ENCODE assay signal across 8 cellular contexts in genomic region chr6:113909224-113909856, GRCh38. TPM values are rescaled to one million over a fixed set of nuclear protein-coding genes. Genes with fewer than 3 reads are reported as not detected.
DNase-seq lines count a peak whose midpoint lies in the region; ATAC-seq, FAIRE-seq and TF ChIP-seq lines count a peak whose summit lies in the region.

No MANE protein-coding gene starts in this region.

- TF ChIP-seq POLR2A in endothelial cell of umbilical vein (IDR thresholded peaks at IDR 0.05; ENCODE audit: low read depth, low read length), result no peak

- no TSS peak for BruUV-seq in endothelial cell of umbilical vein (replicated peaks; lab: Mats Ljungman, UMichigan)

- no peak for ATAC-seq in esophagus mucosa

- dilution Hi-C loops in endothelial cell of umbilical vein (cut with MboI; ENCODE audit: extremely low pct_ligation_motif_present, low sequenced_read_pairs), result loop anchor here (25.0 kb wide), 1 partner anchor 897 kb away; no protein-coding TSS in a partner anchor

- DNase-seq in D341Med (ENCODE audit: low spot score) (peak; percentile 60), GM20000 (ENCODE audit: low spot score) (peak; percentile 50), MV-4-11 (lab: John Stamatoyannopoulos, UW) (peak; percentile 38), RPMI8226 (peak; percentile 48), endothelial cell of umbilical vein (ENCODE audit: low read depth, low spot score) (peak; percentile 81), neural progenitor cell (ENCODE audit: low spot score) (peak; percentile 80)
- DNase-seq in activated effector memory CD4-positive, alpha-beta T cell treated with anti-CD3 and anti-CD28 coated beads, Interleukin-2, amount 50 U/mL, for 16 hours, result no peak

- H3K4me2 ChIP-seq in endothelial cell of umbilical vein (ENCODE audit: insufficient read depth, low read length) (peak overlapping the region; percentile 3), neural progenitor cell (no peak overlapping the region)

- H3K79me2 ChIP-seq in endothelial cell of umbilical vein (ENCODE audit: control insufficient read depth, insufficient read depth, low read length) (no peaks in the 10 kb centered on the region), neural progenitor cell (ENCODE audit: low read depth) (no peaks in the 10 kb centered on the region)

- intact Hi-C loops in endothelial cell of umbilical vein (cut with micrococcal nuclease), result loop anchor here (1.0 to 10.0 kb wide), 7 partner anchors 50 to 1572 kb away; no protein-coding TSS in a partner anchor

- peaks cover 9% of the 10 kb centered on the region for H3K9me3 Mint-ChIP-seq in neural progenitor cell

- H3K36me3 ChIP-seq in endothelial cell of umbilical vein (ENCODE audit: control insufficient read depth in 2 of 2, extremely low read depth in 1 of 2, insufficient read depth in 2 of 2, low read length in 2 of 2), result no peaks in the 10 kb centered on the region
- H3K36me3 ChIP-seq in neural progenitor cell, result no peaks in the 10 kb centered on the region

- H3K27me3 ChIP-seq in endothelial cell of umbilical vein (ENCODE audit: control insufficient read depth in 2 of 2, insufficient read depth in 2 of 2, low read length in 2 of 2), result no peaks in the 10 kb centered on the region
- H3K27me3 ChIP-seq in neural progenitor cell, result no peaks in the 10 kb centered on the region

- peaks cover 3% of the 10 kb centered on the region for H3K36me3 Mint-ChIP-seq in neural progenitor cell

- H3K4me1 Mint-ChIP-seq in neural progenitor cell, result peaks cover 10% of the 10 kb centered on the region

- no peaks in the 10 kb centered on the region for H3F3A ChIP-seq in neural progenitor cell (ENCODE audit: low read depth)

- H3K4me1 ChIP-seq in endothelial cell of umbilical vein (ENCODE audit: control insufficient read depth, extremely low read depth, insufficient read depth, low read length), result peaks cover 2% of the 10 kb centered on the region
- H3K4me1 ChIP-seq in neural progenitor cell, result no peaks in the 10 kb centered on the region

- no peak overlapping the region for H3K4me3 Mint-ChIP-seq in neural progenitor cell

- no peaks in the 10 kb centered on the region for H3K9me1 ChIP-seq in endothelial cell of umbilical vein (replicated peaks; ENCODE audit: control insufficient read depth, extremely low read depth, insufficient read depth, low read length)

- no peaks in the 10 kb centered on the region for H4K20me1 ChIP-seq in endothelial cell of umbilical vein (replicated peaks; ENCODE audit: control insufficient read depth, extremely low read depth, insufficient read depth, low read length)
- H4K20me1 ChIP-seq in neural progenitor cell (ENCODE audit: low read depth), result no peaks in the 10 kb centered on the region

- no peak overlapping the region for H3K4me3 ChIP-seq in endothelial cell of umbilical vein (replicated peaks in 1 of 3; ENCODE audit: insufficient read depth in 1 of 3, low read depth in 1 of 3, low read length in 3 of 3)
- no peak overlapping the region for H3K4me3 ChIP-seq in neural progenitor cell

- H3K27ac ChIP-seq in endothelial cell of umbilical vein (ENCODE audit: insufficient read depth, low read depth, low read length) (no peak overlapping the region), neural progenitor cell (no peak overlapping the region)

- H3K9ac ChIP-seq in endothelial cell of umbilical vein (replicated peaks; ENCODE audit: extremely low read depth, insufficient read depth, low read length) (no peak overlapping the region), neural progenitor cell (no peak overlapping the region)

- POLR2A ChIA-PET in endothelial cell of umbilical vein (lab: Charles Lee), result no interaction called here

- no peaks in the 10 kb centered on the region for H3K9me3 ChIP-seq in endothelial cell of umbilical vein (replicated peaks; ENCODE audit: control insufficient read depth, insufficient read depth, low read length)
- no peaks in the 10 kb centered on the region for H3K9me3 ChIP-seq in neural progenitor cell (ENCODE audit: low read depth)

- peak; percentile 83 for FAIRE-seq in endothelial cell of umbilical vein (lab: Jason Lieb, UNC)

- CTCF ChIA-PET in endothelial cell of umbilical vein (lab: Charles Lee), result interaction anchor here (0.5 to 5.0 kb wide), 21 partner anchors 11 to 1822 kb away, joined by 3 to 42 read pairs (median 4); partner anchors contain the start of genes FAM229B and TUBE1

- H2AFZ ChIP-seq in endothelial cell of umbilical vein (ENCODE audit: low read depth, low read length), result no peak overlapping the region
- H2AFZ ChIP-seq in neural progenitor cell (replicated peaks), result no peak overlapping the region

- no peak overlapping the region for H3K27ac Mint-ChIP-seq in neural progenitor cell

- TF ChIP-seq CTCF in GM20000 (IDR thresholded peaks at IDR 0.05; ENCODE audit: extremely low read depth, missing control alignments) (peak; percentile 37), endothelial cell of umbilical vein (IDR thresholded peaks at IDR 0.05; ENCODE audit: extremely low read depth in 1 of 2, insufficient read depth in 1 of 2, low read depth in 1 of 2, low read length in 2 of 2) (peak; percentile 30 to 37), neural progenitor cell (IDR thresholded peaks at IDR 0.05) (peak; percentile 84)

- H3K27me3 Mint-ChIP-seq in neural progenitor cell (ENCODE audit: insufficient read depth, low read depth), result peaks cover 2% of the 10 kb centered on the region

TF ChIP-seq in endothelial cell of umbilical vein, 7 proteins besides CTCF, POLR2A, EP300 and RAD21:
- no peak for TF ChIP-seq MAX (IDR thresholded peaks at IDR 0.05; ENCODE audit: insufficient read depth, insufficient read length)

RNA-seq across cellular contexts. Expression of gene MARCKS, which starts 52.2 kb away (rescaled TPM):
- total RNA-seq in endothelial cell of umbilical vein (315 and 320 TPM in 2 replicates), neural progenitor cell (ENCODE audit: low replicate concordance) (133 and 163 TPM in 2 replicates), esophagus mucosa (86.2 TPM)
- polyA plus RNA-seq in endothelial cell of umbilical vein, result 49.4 and 59.5 TPM in 2 replicates
- polyA plus RNA-seq in endothelial cell of umbilical vein (2011; cell fraction: cytosol; rRNA removed), result 48.1 and 49.8 TPM in 2 replicates
- polyA plus RNA-seq in endothelial cell of umbilical vein (2011; cell fraction: nucleus; rRNA removed), result 29.3 and 49.6 TPM in 2 replicates
- 92.8 and 127 TPM in 2 replicates for polyA plus RNA-seq in endothelial cell of umbilical vein (2012)
- polyA minus RNA-seq in endothelial cell of umbilical vein, result 50.2 and 68.0 TPM in 2 replicates
- 0.41 TPM for polyA minus RNA-seq in endothelial cell of umbilical vein (2011; cell fraction: cytosol; rRNA and poly(A)+ RNA removed)
- 47.8 and 63.8 TPM in 2 replicates for polyA minus RNA-seq in endothelial cell of umbilical vein (2011; cell fraction: nucleus; rRNA and poly(A)+ RNA removed)

Comparison
In these comparisons a context has a peak if more than half of its experiments do, and no peak if none do; other contexts are left out.
1. CTCF ChIP-seq: peak in every context shown above with its lines; median percentile 84 in neural progenitor cell; 37 in GM20000; 34 in endothelial cell of umbilical vein.